Comparison of ENCODE assay signal across 24 cellular contexts in genomic region chr4:53810643-53811042, GRCh38.
DNase-seq lines count a peak whose midpoint lies in the region; ATAC-seq and TF ChIP-seq lines count a peak whose summit lies in the region.
"Had no signal": no experiment of that assay in that cellular context is flagged by ENCODE, and none has a peak within 500 bp of the region (broad histone marks: within the 10 kb centered on the region; RNA-seq: fewer than 3 reads in every experiment).

No MANE protein-coding gene starts in this region.

- no peaks in the 10 kb centered on the region for H4K20me1 ChIP-seq in Karpas-422 (ENCODE audit: insufficient read depth, low read depth, low read length)
- H4K20me1 ChIP-seq: BLaER1 had no signal

- ATAC-seq in GM21825 (IDR thresholded peaks at IDR 0.05; ENCODE audit: unreplicated experiment), result no peak
- ATAC-seq: GM12878 had no signal

- no peaks in the 10 kb centered on the region for H3K36me3 Mint-ChIP-seq in osteocyte (ENCODE audit: unreplicated experiment)
- H3K36me3 Mint-ChIP-seq: CD14-positive monocyte; CD4-positive, alpha-beta memory T cell; CD4-positive, CD25-positive, alpha-beta regulatory T cell; CD8-positive, alpha-beta memory T cell had no signal

- no peak overlapping the region for H3K23ac ChIP-seq in mesenchymal stem cell (ENCODE audit: low read length in 2 of 2)

- peaks cover 5% of the 10 kb centered on the region for H3K4me1 Mint-ChIP-seq in osteocyte (ENCODE audit: unreplicated experiment)
- H3K4me1 Mint-ChIP-seq: CD14-positive monocyte; CD4-positive, alpha-beta memory T cell; CD4-positive, CD25-positive, alpha-beta regulatory T cell; CD8-positive, alpha-beta memory T cell had no signal

- H2AFZ ChIP-seq in Karpas-422 (ENCODE audit: low read length) (no peak overlapping the region), mesenchymal stem cell (ENCODE audit: low read depth, low read length) (no peak overlapping the region)

- no peak overlapping the region for H2BK120ac ChIP-seq in mesenchymal stem cell (ENCODE audit: low read depth, low read length)

- no peak overlapping the region for H4K91ac ChIP-seq in mesenchymal stem cell (ENCODE audit: low read length)

- H3K18ac ChIP-seq in mesenchymal stem cell (ENCODE audit: low read depth in 1 of 2, low read length in 2 of 2), result peak overlapping the region; percentile 8 to 84

- H3K4me2 ChIP-seq in Karpas-422 (ENCODE audit: low read depth, low read length, poor library complexity, severe bottlenecking), result no peak overlapping the region
- no peak overlapping the region for H3K4me2 ChIP-seq in mesenchymal stem cell (ENCODE audit: low read length, poor library complexity, severe bottlenecking)
- H3K4me2 ChIP-seq: BLaER1 had no signal

- H3K4me3 Mint-ChIP-seq in osteocyte (ENCODE audit: unreplicated experiment), result no peak overlapping the region
- H3K4me3 Mint-ChIP-seq: CD14-positive monocyte; CD4-positive, alpha-beta memory T cell; CD4-positive, CD25-positive, alpha-beta regulatory T cell; CD8-positive, alpha-beta memory T cell had no signal

- no peak overlapping the region for H4K8ac ChIP-seq in mesenchymal stem cell (ENCODE audit: low read length)

- H3K4me1 ChIP-seq in Karpas-422 (ENCODE audit: low read length) (peaks cover 7% of the 10 kb centered on the region; the same call in 1 of the 2 replicates), mesenchymal stem cell (ENCODE audit: control insufficient read depth, insufficient read depth, low read depth, low read length) (no peaks in the 10 kb centered on the region)
- H3K4me1 ChIP-seq: BE2C, BLaER1 had no signal

- H2BK5ac ChIP-seq in mesenchymal stem cell (ENCODE audit: low read depth, low read length, poor library complexity, severe bottlenecking), result no peak overlapping the region

- no peaks in the 10 kb centered on the region for H3K27me3 ChIP-seq in Karpas-422 (ENCODE audit: low read length)
- H3K27me3 ChIP-seq in mesenchymal stem cell (ENCODE audit: control insufficient read depth in 1 of 2, insufficient read depth in 1 of 2, low read length in 2 of 2), result no peaks in the 10 kb centered on the region
- H3K27me3 ChIP-seq: BE2C, BLaER1 had no signal

- no peak overlapping the region for H3K4me3 ChIP-seq in Karpas-422 (ENCODE audit: low read length)
- H3K4me3 ChIP-seq in mesenchymal stem cell (ENCODE audit: insufficient read depth in 1 of 2, low read depth in 1 of 2, low read length in 2 of 2), result no peak overlapping the region
- H3K4me3 ChIP-seq: BLaER1, GM12878 had no signal

- H3K27ac ChIP-seq in Karpas-422 (ENCODE audit: low read length) (no peak overlapping the region), mesenchymal stem cell (ENCODE audit: low read length, poor library complexity, severe bottlenecking) (no peak overlapping the region)
- H3K27ac ChIP-seq: BLaER1 had no signal

- H2BK12ac ChIP-seq in mesenchymal stem cell (ENCODE audit: low read length in 2 of 2), result peak overlapping the region; percentile 57 to 74

- no peak overlapping the region for H3K27ac Mint-ChIP-seq in osteocyte (ENCODE audit: unreplicated experiment)
- H3K27ac Mint-ChIP-seq: CD14-positive monocyte; CD4-positive, alpha-beta memory T cell; CD4-positive, CD25-positive, alpha-beta regulatory T cell; CD8-positive, alpha-beta memory T cell had no signal

- TF ChIP-seq CTCF in osteocyte (IDR thresholded peaks at IDR 0.05), result no peak

- H3K4ac ChIP-seq in mesenchymal stem cell (ENCODE audit: low read depth in 1 of 2, low read length in 2 of 2), result peak overlapping the region in 1 of 2 experiments; percentile 71

- DNase-seq in Karpas-422 (peak; percentile 10), mesenchymal stem cell (no peak), osteocyte (ENCODE audit: extremely low spot score, unreplicated experiment) (peak; percentile 76), SIG-M5 treated with dmso at 0.1 percent for 504 hours (lab: John Stamatoyannopoulos, UW; ENCODE audit: unreplicated experiment) (no peak), NCI-H526 treated with DMSO at 0.1 percent for 48 hours (lab: John Stamatoyannopoulos, UW) (no peak)
- DNase-seq: 8988T; ACHN; BE2C; C1 segment of cervical spinal cord; CD4-positive, alpha-beta memory T cell; CD4-positive, CD25-positive, alpha-beta regulatory T cell; CD8-positive, alpha-beta memory T cell; COR-L47; DMS 273 treated with DMSO at 0.1 percent for 48 hours; DMS153; DMS53; DMS79; DND-41; EL; GDM1 had no signal

- WGBS in mesenchymal stem cell, result 99% methylated on average over 4 of the region's 4 CpGs

- H3K36me3 ChIP-seq in Karpas-422 (ENCODE audit: insufficient read depth, low read length), result no peaks in the 10 kb centered on the region
- H3K36me3 ChIP-seq in mesenchymal stem cell (ENCODE audit: control insufficient read depth in 1 of 2, insufficient read depth in 2 of 2, low read depth in 1 of 2, low read length in 2 of 2), result no peaks in the 10 kb centered on the region
- H3K36me3 ChIP-seq: BE2C, BLaER1 had no signal

- no peak overlapping the region for H3K14ac ChIP-seq in mesenchymal stem cell (ENCODE audit: low read length in 2 of 2)

- no peaks in the 10 kb centered on the region for H3K9me3 Mint-ChIP-seq in osteocyte (ENCODE audit: unreplicated experiment)
- H3K9me3 Mint-ChIP-seq: CD14-positive monocyte; CD8-positive, alpha-beta memory T cell had no signal

- H2BK15ac ChIP-seq in mesenchymal stem cell (ENCODE audit: low read depth, poor library complexity, severe bottlenecking), result no peak overlapping the region

- H3K9ac ChIP-seq in Karpas-422 (ENCODE audit: low read length) (no peak overlapping the region), mesenchymal stem cell (ENCODE audit: low read length) (no peak overlapping the region)
- H3K9ac ChIP-seq: BLaER1 had no signal

- no peaks in the 10 kb centered on the region for H3K79me2 ChIP-seq in Karpas-422 (ENCODE audit: low read length)

- H3K27me3 Mint-ChIP-seq in osteocyte (ENCODE audit: unreplicated experiment), result no peaks in the 10 kb centered on the region
- H3K27me3 Mint-ChIP-seq: CD4-positive, CD25-positive, alpha-beta regulatory T cell had no signal

- no peaks in the 10 kb centered on the region for H3K79me1 ChIP-seq in mesenchymal stem cell (replicated peaks; ENCODE audit: low read length, poor library complexity, severe bottlenecking)

- H3K9me2 ChIP-seq in Karpas-422 (replicated peaks; ENCODE audit: insufficient read depth, low read length), result no peaks in the 10 kb centered on the region

- H3K9me3 ChIP-seq in Karpas-422 (ENCODE audit: low read length) (no peaks in the 10 kb centered on the region), mesenchymal stem cell (ENCODE audit: control insufficient read depth, low read length) (no peaks in the 10 kb centered on the region)
- H3K9me3 ChIP-seq: BE2C, BLaER1 had no signal

- no peak overlapping the region for H2AK5ac ChIP-seq in mesenchymal stem cell (ENCODE audit: low read length, severe bottlenecking)

Comparison
In these comparisons a context has a peak if more than half of its experiments do, and no peak if none do; other contexts are left out.
1. DNase-seq: peak in Karpas-422 (single experiment) and osteocyte (single experiment); none in mesenchymal stem cell (single experiment), SIG-M5 treated with dmso at 0.1 percent for 504 hours (single experiment) and NCI-H526 treated with DMSO at 0.1 percent for 48 hours (single experiment).